ENCODE assay signal across 11 cellular contexts in the genomic region with DNA sequence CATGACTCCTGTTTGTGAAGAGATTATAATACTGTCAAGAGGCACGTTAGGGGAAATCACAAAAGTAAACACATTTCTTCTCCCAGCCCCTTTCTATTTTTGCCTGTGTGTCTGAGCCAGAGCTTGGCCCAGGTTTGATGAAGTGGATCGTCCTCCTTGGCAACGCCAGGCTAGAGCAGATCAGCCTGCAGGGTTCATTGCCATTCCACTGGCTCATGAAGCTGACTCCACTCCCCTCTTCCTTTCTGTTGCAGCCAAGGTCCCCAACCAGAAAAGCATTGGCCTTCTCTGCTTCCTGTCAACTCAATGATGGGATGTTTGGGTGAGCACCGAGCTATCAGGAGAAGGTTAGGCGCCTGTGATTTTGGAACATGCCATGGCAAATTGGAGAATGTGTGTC. TPM values are rescaled to one million over a fixed set of nuclear protein-coding genes. Genes with fewer than 3 reads are reported as not detected.
A peak's percentile ranks its signal among the peaks of the same experiment; 100 is the strongest.
DNase-seq lines count a peak whose midpoint lies in the region; ATAC-seq, FAIRE-seq and TF ChIP-seq lines count a peak whose summit lies in the region.
"Had no signal": no experiment of that assay in that cellular context is flagged by ENCODE, and none has a peak within 500 bp of the region (broad histone marks: within the 10 kb centered on the region; RNA-seq: fewer than 3 reads in every experiment).

No MANE protein-coding gene starts in this region.

- H3K79me2 ChIP-seq in HepG2 (ENCODE audit: insufficient read depth, low read length), result no peaks in the 10 kb centered on the region

- 35% methylated on average over 5 of the region's 5 CpGs for WGBS in liver
- WGBS in HepG2 (ENCODE audit: low lambda C conversion rate), result 58% methylated on average over 5 of the region's 5 CpGs

- CTCF ChIA-PET in HepG2 (lab: Yijun Ruan, JAX; ENCODE audit: low intra/inter-chr PET ratio, low total read pairs), result no interaction called here

- H3K27me3 ChIP-seq in liver (ENCODE audit: control insufficient read depth in 4 of 4, insufficient read depth in 4 of 4, low read length in 3 of 4), result no peaks in the 10 kb centered on the region
- peaks cover 2 to 7% of the 10 kb centered on the region in 2 experiments; a peak in 4 of 5 replicates for H3K27me3 ChIP-seq in HepG2 (ENCODE audit: control insufficient read depth in 1 of 2, insufficient read depth in 2 of 2, low read length in 2 of 2)
- H3K27me3 ChIP-seq in dorsolateral prefrontal cortex, result peaks cover 0 to 8% (median 0%) of the 10 kb centered on the region in 45 donors
- H3K27me3 ChIP-seq in mucosa of rectum (ENCODE audit: control insufficient read depth in 2 of 2, insufficient read depth in 2 of 2, low read length in 2 of 2), result no peaks in the 10 kb centered on the region
- H3K27me3 ChIP-seq in vagina, result no peaks in the 10 kb centered on the region
- H3K27me3 ChIP-seq: sigmoid colon had no signal

- peaks cover 4 to 58% (median 39%) of the 10 kb centered on the region in 4 donors for H3K4me1 ChIP-seq in liver (ENCODE audit: control insufficient read depth in 4 of 4, insufficient read depth in 4 of 4, low read length in 3 of 4)
- peaks cover 8% of the 10 kb centered on the region for H3K4me1 ChIP-seq in HepG2 (ENCODE audit: insufficient read depth, low read length)
- peaks cover 20 to 30% of the 10 kb centered on the region in 2 donors for H3K4me1 ChIP-seq in mucosa of rectum (ENCODE audit: control insufficient read depth in 2 of 2, insufficient read depth in 2 of 2, low read length in 2 of 2)
- peaks cover 67% of the 10 kb centered on the region for H3K4me1 ChIP-seq in vagina

- no TSS peak for BruUV-seq in HepG2 (replicated peaks; lab: Mats Ljungman, UMichigan)

- TF ChIP-seq CTCF in liver (IDR thresholded peaks at IDR 0.05; ENCODE audit: low read depth, low read length, missing input control) (no peak), HepG2 (CRISPR knock-in tag; IDR thresholded peaks at IDR 0.05) (no peak), dorsolateral prefrontal cortex (IDR thresholded peaks at IDR 0.05 in 54 of 56, conservative IDR thresholded peaks at IDR 0.05 in 2 of 56; ENCODE audit: low read depth in 1 of 56, partially characterized antibody in 56 of 56) (no peak), vagina (IDR thresholded peaks at IDR 0.05) (no peak)

- in situ Hi-C loops in HepG2 (cut with HindIII; ENCODE audit: extremely low pct_ligation_motif_present, low pct_unique_long_range_greater_than_20kb), result loop anchor here (10.0 kb wide), 1 partner anchor 205 kb away; no protein-coding TSS in a partner anchor
- in situ Hi-C loops in G401 (cut with HindIII; ENCODE audit: low sequenced_read_pairs), result no loop called here

- no peak for DNase-seq in HepG2 (ENCODE audit: low spot score)
- DNase-seq in dorsolateral prefrontal cortex, result no peak
- no peak for DNase-seq in vagina (ENCODE audit: extremely low spot score in 2 of 2)
- DNase-seq in G401 (ENCODE audit: low spot score), result no peak
- DNase-seq in hippocampal formation (lab: John Stamatoyannopoulos, UW), result no peak
- DNase-seq: cortex of kidney; sigmoid colon; stimulated activated naive B cell treated with anti-CD40 and anti-IgM and Interleukin-4, amounts not matched to agents 10 μg/mL and 1 μg/mL and 100 μg/mL, for 72 hours had no signal

- H3K4me3 ChIP-seq in liver (ENCODE audit: low read depth in 1 of 3, low read length in 3 of 3) (peak overlapping the region; percentile 56 to 92 (median 87)), HepG2 (replicated peaks in 1 of 3; ENCODE audit: insufficient read depth in 1 of 3, low read depth in 2 of 3, low read length in 3 of 3) (no peak overlapping the region), dorsolateral prefrontal cortex (peak overlapping the region in 58 of 59 donors; percentile 8 to 86 (median 67)), mucosa of rectum (ENCODE audit: low read length in 2 of 2) (peak overlapping the region; percentile 80 to 91), vagina (peak overlapping the region; percentile 14 to 61)

- TF ChIP-seq EP300 in HepG2 (IDR thresholded peaks at IDR 0.05; ENCODE audit: low read depth in 2 of 2, low read length in 2 of 2), result no peak
- TF ChIP-seq EP300 in HepG2 (CRISPR knock-in tag; IDR thresholded peaks at IDR 0.05; ENCODE audit: borderline replicate concordance), result no peak

- no peaks in the 10 kb centered on the region for H4K20me1 ChIP-seq in HepG2 (ENCODE audit: insufficient read depth, low read length)

- no peaks in the 10 kb centered on the region for H3K36me3 ChIP-seq in liver (ENCODE audit: control insufficient read depth in 4 of 4, insufficient read depth in 3 of 4, low read depth in 1 of 4, low read length in 3 of 4)
- no peaks in the 10 kb centered on the region for H3K36me3 ChIP-seq in HepG2 (replicated peaks in 1 of 2; ENCODE audit: control insufficient read depth in 1 of 2, insufficient read depth in 2 of 2, low read length in 2 of 2)
- no peaks in the 10 kb centered on the region for H3K36me3 ChIP-seq in mucosa of rectum (ENCODE audit: control insufficient read depth in 2 of 2, insufficient read depth in 2 of 2, low read length in 2 of 2)
- no peaks in the 10 kb centered on the region for H3K36me3 ChIP-seq in vagina
- H3K36me3 ChIP-seq: sigmoid colon had no signal

- ATAC-seq in HepG2, result no peak
- ATAC-seq in GM21526 (IDR thresholded peaks at IDR 0.05; ENCODE audit: low FRiP score, unreplicated experiment), result no peak
- ATAC-seq: stimulated activated naive B cell treated with anti-CD40 and anti-IgM and Interleukin-4, amounts not matched to agents 10 μg/mL and 1 μg/mL and 100 μg/mL, for 72 hours had no signal

- TF ChIP-seq POLR2A in HepG2 (IDR thresholded peaks at IDR 0.05; ENCODE audit: insufficient read depth in 1 of 2, low read depth in 2 of 2, low read length in 2 of 2) (no peak), vagina (IDR thresholded peaks at IDR 0.05) (no peak)

- H3K9ac ChIP-seq in liver (ENCODE audit: low read depth in 1 of 2, low read length in 2 of 2) (peak overlapping the region in 1 of 2 donors; percentile 82), HepG2 (ENCODE audit: insufficient read depth, low read depth, low read length) (no peak overlapping the region), mucosa of rectum (ENCODE audit: low read depth in 1 of 2, low read length in 2 of 2) (no peak overlapping the region)

- no peaks in the 10 kb centered on the region for H3K9me3 ChIP-seq in liver (ENCODE audit: control insufficient read depth in 4 of 4, low read length in 3 of 4)
- no peaks in the 10 kb centered on the region for H3K9me3 ChIP-seq in HepG2 (ENCODE audit: low read length)
- no peaks in the 10 kb centered on the region for H3K9me3 ChIP-seq in mucosa of rectum (ENCODE audit: control insufficient read depth in 2 of 2, low read length in 2 of 2)
- H3K9me3 ChIP-seq in vagina, result no peaks in the 10 kb centered on the region
- H3K9me3 ChIP-seq: sigmoid colon had no signal

- no peak overlapping the region for H3K4me2 ChIP-seq in HepG2 (ENCODE audit: low read depth, low read length)

- no peak overlapping the region for H2AFZ ChIP-seq in HepG2 (ENCODE audit: low read length)

- POLR2A ChIA-PET in HepG2 (lab: Yijun Ruan, JAX), result no interaction called here

- peak overlapping the region; percentile 9 to 97 for H3K27ac ChIP-seq in liver (ENCODE audit: low read depth in 1 of 2, low read length in 2 of 2)
- no peak overlapping the region for H3K27ac ChIP-seq in HepG2 (ENCODE audit: extremely low read length, insufficient read depth, low read length)
- H3K27ac ChIP-seq in dorsolateral prefrontal cortex, result peak overlapping the region in 8 of 59 donors; percentile 3 to 81 (median 16)
- H3K27ac ChIP-seq in mucosa of rectum (ENCODE audit: low read depth in 2 of 2, low read length in 2 of 2), result no peak overlapping the region
- peak overlapping the region; percentile 9 for H3K27ac ChIP-seq in vagina
- H3K27ac ChIP-seq: sigmoid colon had no signal

- intact Hi-C loops in HepG2 (cut with micrococcal nuclease; ENCODE audit: unreplicated experiment), result loop anchor here (10.0 kb wide), 1 partner anchor 435 kb away; no protein-coding TSS in a partner anchor
- intact Hi-C loops in dorsolateral prefrontal cortex (cut with DNase I), result loop anchor here (5.0 kb wide), 2 partner anchors 82 to 87 kb away; no protein-coding TSS in a partner anchor
- intact Hi-C loops in vagina (cut with DNase I), result no loop called here

- no peak for FAIRE-seq in HepG2 (lab: Jason Lieb, UNC)

- no peak for TF ChIP-seq RAD21 in liver (IDR thresholded peaks at IDR 0.05)
- no peak for TF ChIP-seq RAD21 in HepG2 (CRISPR knock-in tag; IDR thresholded peaks at IDR 0.05)

TF ChIP-seq in HepG2, 621 proteins besides CTCF, POLR2A, EP300 and RAD21 (continues in another document):
- TF ChIP-seq ZNF724P (CRISPR knock-in tag; IDR thresholded peaks at IDR 0.05; ENCODE audit: borderline replicate concordance), result no peak

RNA-seq across cellular contexts. Expression of a gene that starts 3.3 kb away (rescaled TPM):
- total RNA-seq in liver (1 to 10 TPM; 4.0 to 7.6 TPM), HepG2 (2016; rRNA removed; fragmentation: Illumina TruSeq; extraction: Trizol) (not detected in 2 replicates), dorsolateral prefrontal cortex (1 to 10 TPM; 1.1 to 6.1 (median 2.8) TPM), vagina (43.2 TPM)
- polyA plus RNA-seq in liver (1 to 10 TPM; 1.2 to 3.6 TPM), HepG2 (2011; rRNA removed) (0.01 TPM in 1 of 2 replicates, not detected in the other)
- not detected in 2 replicates for total RNA-seq in HepG2 (2016; cell fraction: cytosol; rRNA removed; fragmentation: Illumina TruSeq; extraction: Trizol; ENCODE audit: low read depth)
- total RNA-seq in HepG2 (2016; cell fraction: insoluble cytoplasmic fraction; rRNA removed; fragmentation: Illumina TruSeq; extraction: Trizol), result not detected in 2 replicates
- not detected in 2 replicates for total RNA-seq in HepG2 (2016; cell fraction: membrane; rRNA removed; fragmentation: Illumina TruSeq; extraction: Trizol)
- not detected in 2 replicates for total RNA-seq in HepG2 (2016; cell fraction: nucleus; rRNA removed; fragmentation: Illumina TruSeq; extraction: Trizol)
- polyA plus RNA-seq in HepG2 (2011; cell fraction: cytosol; rRNA removed), result not detected in 2 replicates
- not detected in 2 replicates for polyA plus RNA-seq in HepG2 (2011; cell fraction: nucleus; rRNA removed)
- not detected in 2 replicates for polyA plus RNA-seq in HepG2 (2012)
- not detected in 2 replicates for polyA plus RNA-seq in HepG2 (2016; cell fraction: cytosol; fragmentation: Illumina TruSeq; extraction: Trizol; ENCODE audit: low read depth)
- polyA plus RNA-seq in HepG2 (2016; cell fraction: insoluble cytoplasmic fraction; fragmentation: Illumina TruSeq; extraction: Trizol; ENCODE audit: low read depth), result not detected in 2 replicates
- polyA plus RNA-seq in HepG2 (2016; cell fraction: membrane; fragmentation: Illumina TruSeq; extraction: Trizol; ENCODE audit: low read depth), result not detected in 2 replicates
- not detected in 2 replicates for polyA plus RNA-seq in HepG2 (2016; cell fraction: nucleus; fragmentation: Illumina TruSeq; extraction: Trizol; ENCODE audit: insufficient read depth, low read depth)
- polyA minus RNA-seq in HepG2 (2011; rRNA and poly(A)+ RNA removed; ENCODE audit: low replicate concordance), result 0.06 and 2.5 TPM in 2 replicates
- not detected in 2 replicates for polyA minus RNA-seq in HepG2 (2011; cell fraction: cytosol; rRNA and poly(A)+ RNA removed)
- polyA minus RNA-seq in HepG2 (2011; cell fraction: nucleus; rRNA and poly(A)+ RNA removed), result not detected in 2 replicates
- not detected in 2 replicates for total RNA-seq in G401 (2014; rRNA removed; shearing (Covaris generic))

Comparison
In these comparisons a context has a peak if more than half of its experiments do, and no peak if none do; other contexts are left out.
1. H3K27ac ChIP-seq: peak in liver (2 of 2) and vagina (single experiment); none in HepG2 (single experiment) and mucosa of rectum (0 of 2).
2. H3K4me3 ChIP-seq: peak in liver (3 of 3), dorsolateral prefrontal cortex (58 of 59), mucosa of rectum (2 of 2) and vagina (2 of 2); none in HepG2 (0 of 3).